In genomic region chr17:82881292-82881823, GRCh38 we compare ENCODE assay signal across 14 cellular contexts. TPM values are rescaled to one million over a fixed set of nuclear protein-coding genes. Genes with fewer than 3 reads are reported as not detected.
A peak's percentile ranks its signal among the peaks of the same experiment; 100 is the strongest.
DNase-seq lines count a peak whose midpoint lies in the region; ATAC-seq, FAIRE-seq and TF ChIP-seq lines count a peak whose summit lies in the region.
"Had no signal": no experiment of that assay in that cellular context is flagged by ENCODE, and none has a peak within 500 bp of the region (broad histone marks: within the 10 kb centered on the region; RNA-seq: fewer than 3 reads in every experiment).

No MANE protein-coding gene starts in this region.

- intact Hi-C loops in right cardiac atrium (cut with DNase I): no loop called here

- no peak overlapping the region for H3K4me3 Mint-ChIP-seq in activated CD8-positive, alpha-beta memory T cell treated with anti-CD3 and anti-CD28 coated beads, Interleukin-2, amount 10 ng/mL, durations not matched to agents 7 days and 5 days
- peak overlapping the region in 1 of 3 donors; percentile 83 for H3K4me3 Mint-ChIP-seq in T-cell
- peak overlapping the region; percentile 68 for H3K4me3 Mint-ChIP-seq in stimulated activated effector memory CD8-positive, alpha-beta T cell treated with anti-CD3 and anti-CD28 coated beads, Interleukin-12 subunit alpha, Interleukin-12 subunit beta, amount 100 ng/mL, for 72 hours
- H3K4me3 Mint-ChIP-seq in osteocyte (ENCODE audit: unreplicated experiment): no peak overlapping the region

- TF ChIP-seq CTCF in osteocyte (IDR thresholded peaks at IDR 0.05): no peak

- no peaks in the 10 kb centered on the region for H3K36me3 ChIP-seq in small intestine (ENCODE audit: control insufficient read depth in 2 of 2, insufficient read depth in 2 of 2, low read length in 2 of 2)

- H3K9me3 Mint-ChIP-seq in activated CD8-positive, alpha-beta memory T cell treated with anti-CD3 and anti-CD28 coated beads, Interleukin-2, amount 10 ng/mL, durations not matched to agents 7 days and 5 days (ENCODE audit: low read depth): no peaks in the 10 kb centered on the region
- H3K9me3 Mint-ChIP-seq in T-cell (no peaks in the 10 kb centered on the region), osteocyte (ENCODE audit: unreplicated experiment) (no peaks in the 10 kb centered on the region)
- H3K9me3 Mint-ChIP-seq in stimulated activated effector memory CD8-positive, alpha-beta T cell treated with anti-CD3 and anti-CD28 coated beads, Interleukin-12 subunit alpha, Interleukin-12 subunit beta, amount 100 ng/mL, for 72 hours: no peaks in the 10 kb centered on the region

- FAIRE-seq in small intestine (lab: Jason Lieb, UNC): no peak

- H3K27ac ChIP-seq in right cardiac atrium (ENCODE audit: low read length): no peak overlapping the region
- H3K27ac ChIP-seq in small intestine (ENCODE audit: low read depth in 1 of 2, low read length in 1 of 2): peak overlapping the region in 1 of 2 donors; percentile 2
- H3K27ac ChIP-seq: foreskin keratinocyte had no signal

- POLR2A ChIA-PET in T-cell (lab: Charles Lee): no interaction called here

- no peak for DNase-seq in activated CD8-positive, alpha-beta memory T cell treated with anti-CD3 and anti-CD28 coated beads, Interleukin-2, amount 10 ng/mL, durations not matched to agents 7 days and 5 days
- DNase-seq in activated CD8-positive, alpha-beta memory T cell treated with anti-CD3 and anti-CD28 coated beads for 24 hours: no peak
- DNase-seq in T-cell: no peak
- peak in 2 of 3 donors; percentile 68 to 78 for DNase-seq in right cardiac atrium
- DNase-seq in stimulated activated effector memory CD8-positive, alpha-beta T cell treated with anti-CD3 and anti-CD28 coated beads, Interleukin-12 subunit alpha, Interleukin-12 subunit beta, amount 100 ng/mL, for 72 hours (ENCODE audit: low spot score in 2 of 2): no peak
- DNase-seq in small intestine: no peak
- DNase-seq in osteocyte (ENCODE audit: extremely low spot score, unreplicated experiment): no peak
- DNase-seq: activated CD4-positive, alpha-beta T cell treated with anti-CD3 and anti-CD28 coated beads, Interleukin-2, amount 50 U/mL, for 48 hours; amniotic stem cell; foreskin keratinocyte; islet precursor cell; NCI-H2081 treated with DMSO at 0.1 percent for 48 hours had no signal

- peaks cover 80% of the 10 kb centered on the region for H3K4me1 Mint-ChIP-seq in activated CD8-positive, alpha-beta memory T cell treated with anti-CD3 and anti-CD28 coated beads, Interleukin-2, amount 10 ng/mL, durations not matched to agents 7 days and 5 days
- H3K4me1 Mint-ChIP-seq in T-cell (peaks cover 79 to 90% (median 90%) of the 10 kb centered on the region in 3 donors), osteocyte (ENCODE audit: unreplicated experiment) (peaks cover 43% of the 10 kb centered on the region)
- H3K4me1 Mint-ChIP-seq in stimulated activated effector memory CD8-positive, alpha-beta T cell treated with anti-CD3 and anti-CD28 coated beads, Interleukin-12 subunit alpha, Interleukin-12 subunit beta, amount 100 ng/mL, for 72 hours: peaks cover 87% of the 10 kb centered on the region

- peak overlapping the region; percentile 97 for H3K27ac Mint-ChIP-seq in activated CD8-positive, alpha-beta memory T cell treated with anti-CD3 and anti-CD28 coated beads, Interleukin-2, amount 10 ng/mL, durations not matched to agents 7 days and 5 days
- H3K27ac Mint-ChIP-seq in T-cell (peak overlapping the region; percentile 99), osteocyte (ENCODE audit: unreplicated experiment) (no peak overlapping the region)
- no peak overlapping the region for H3K27ac Mint-ChIP-seq in stimulated activated effector memory CD8-positive, alpha-beta T cell treated with anti-CD3 and anti-CD28 coated beads, Interleukin-12 subunit alpha, Interleukin-12 subunit beta, amount 100 ng/mL, for 72 hours

- peaks cover 10% of the 10 kb centered on the region for H3K36me3 Mint-ChIP-seq in activated CD8-positive, alpha-beta memory T cell treated with anti-CD3 and anti-CD28 coated beads, Interleukin-2, amount 10 ng/mL, durations not matched to agents 7 days and 5 days
- H3K36me3 Mint-ChIP-seq in T-cell (peaks cover 16% of the 10 kb centered on the region), osteocyte (ENCODE audit: unreplicated experiment) (peaks cover 7% of the 10 kb centered on the region)
- H3K36me3 Mint-ChIP-seq in stimulated activated effector memory CD8-positive, alpha-beta T cell treated with anti-CD3 and anti-CD28 coated beads, Interleukin-12 subunit alpha, Interleukin-12 subunit beta, amount 100 ng/mL, for 72 hours: peaks cover 28% of the 10 kb centered on the region

- ATAC-seq in activated CD8-positive, alpha-beta memory T cell treated with anti-CD3 and anti-CD28 coated beads, Interleukin-2, amount 10 ng/mL, durations not matched to agents 7 days and 5 days: no peak
- ATAC-seq in T-cell (replicated peaks in 1 of 4) (no peak), right cardiac atrium (no peak), HG02571 (IDR thresholded peaks at IDR 0.05; ENCODE audit: unreplicated experiment) (no peak)
- no peak for ATAC-seq in stimulated activated effector memory CD8-positive, alpha-beta T cell treated with anti-CD3 and anti-CD28 coated beads, Interleukin-12 subunit alpha, Interleukin-12 subunit beta, amount 100 ng/mL, for 72 hours
- ATAC-seq: foreskin keratinocyte had no signal

- 73% methylated on average over 23 of the region's 23 CpGs for WGBS in right cardiac atrium
- WGBS in small intestine, 3 donors: 81 to 89% (median 87%) methylated on average over 23 of the region's 23 CpGs

- H3K27me3 ChIP-seq in right cardiac atrium (ENCODE audit: control insufficient read depth, insufficient read depth) (no peaks in the 10 kb centered on the region), small intestine (ENCODE audit: control insufficient read depth in 2 of 2, insufficient read depth in 2 of 2, low read length in 2 of 2) (no peaks in the 10 kb centered on the region)
- H3K27me3 ChIP-seq: foreskin keratinocyte had no signal

- H3K4me1 ChIP-seq in right cardiac atrium (ENCODE audit: control insufficient read depth, insufficient read depth, low read length) (peaks cover 4% of the 10 kb centered on the region), small intestine (ENCODE audit: control insufficient read depth in 2 of 2, insufficient read depth in 1 of 2, low read depth in 1 of 2, low read length in 1 of 2) (peaks cover 2 to 9% of the 10 kb centered on the region in 2 donors)

- H3K4me3 ChIP-seq in right cardiac atrium (ENCODE audit: low read length): no peak overlapping the region
- no peak overlapping the region for H3K4me3 ChIP-seq in small intestine (ENCODE audit: low read depth in 1 of 2, low read length in 2 of 2)
- H3K4me3 ChIP-seq: tibial artery had no signal

- CTCF ChIA-PET in activated CD8-positive, alpha-beta memory T cell treated with anti-CD3 and anti-CD28 coated beads, Interleukin-2, amount 10 ng/mL, durations not matched to agents 7 days and 5 days (lab: Charles Lee): interaction anchor here (0.5 to 1.1 kb wide), 3 partner anchors 17 to 321 kb away, joined by 3 to 7 read pairs (median 3); no protein-coding TSS in a partner anchor
- CTCF ChIA-PET in T-cell (lab: Charles Lee): no interaction called here

- H3K9me3 ChIP-seq in right cardiac atrium (ENCODE audit: control insufficient read depth, low read length): no peaks in the 10 kb centered on the region
- no peaks in the 10 kb centered on the region for H3K9me3 ChIP-seq in small intestine (ENCODE audit: control insufficient read depth, low read depth)
- H3K9me3 ChIP-seq: tibial artery had no signal

- H3K27me3 Mint-ChIP-seq in activated CD8-positive, alpha-beta memory T cell treated with anti-CD3 and anti-CD28 coated beads, Interleukin-2, amount 10 ng/mL, durations not matched to agents 7 days and 5 days: no peaks in the 10 kb centered on the region
- H3K27me3 Mint-ChIP-seq in T-cell: no peaks in the 10 kb centered on the region
- H3K27me3 Mint-ChIP-seq in osteocyte (ENCODE audit: unreplicated experiment): no peaks in the 10 kb centered on the region

RNA-seq across cellular contexts. Expression of gene ZNF750, which starts 41.5 kb away (rescaled TPM):
- not detected for total RNA-seq in activated CD8-positive, alpha-beta memory T cell treated with anti-CD3 and anti-CD28 coated beads, Interleukin-2, amount 10 ng/mL, durations not matched to agents 7 days and 5 days
- not detected for total RNA-seq in T-cell
- not detected for total RNA-seq in right cardiac atrium
- polyA plus RNA-seq in right cardiac atrium: 0.07 TPM
- polyA plus RNA-seq in small intestine: under 1 TPM in 2 of 3 donors, not detected in 1; 0.04 to 0.27 TPM
- not detected in 2 replicates for total RNA-seq in osteocyte

Comparison
In these comparisons a context has a peak if more than half of its experiments do, and no peak if none do; other contexts are left out.
1. DNase-seq: peak in right cardiac atrium (2 of 3); none in activated CD8-positive, alpha-beta memory T cell treated with anti-CD3 and anti-CD28 coated beads, Interleukin-2, amount 10 ng/mL, durations not matched to agents 7 days and 5 days (single experiment), activated CD8-positive, alpha-beta memory T cell treated with anti-CD3 and anti-CD28 coated beads for 24 hours (single experiment), T-cell (0 of 34), stimulated activated effector memory CD8-positive, alpha-beta T cell treated with anti-CD3 and anti-CD28 coated beads, Interleukin-12 subunit alpha, Interleukin-12 subunit beta, amount 100 ng/mL, for 72 hours (0 of 2), small intestine (single experiment) and osteocyte (single experiment).
2. H3K27ac Mint-ChIP-seq: peak in activated CD8-positive, alpha-beta memory T cell treated with anti-CD3 and anti-CD28 coated beads, Interleukin-2, amount 10 ng/mL, durations not matched to agents 7 days and 5 days (single experiment) and T-cell (2 of 2); none in stimulated activated effector memory CD8-positive, alpha-beta T cell treated with anti-CD3 and anti-CD28 coated beads, Interleukin-12 subunit alpha, Interleukin-12 subunit beta, amount 100 ng/mL, for 72 hours (single experiment) and osteocyte (single experiment).